8 cellular contexts compared by ENCODE assay signal in genomic region chr16:1723450-1724147, GRCh38. TPM values are rescaled to one million over a fixed set of nuclear protein-coding genes. Genes with fewer than 3 reads are reported as not detected.
DNase-seq lines count a peak whose midpoint lies in the region; ATAC-seq, FAIRE-seq and TF ChIP-seq lines count a peak whose summit lies in the region.

No MANE protein-coding gene starts in this region.

- no peaks in the 10 kb centered on the region for H3K9me3 ChIP-seq in A673 (ENCODE audit: low read depth, low read length, poor library complexity, severe bottlenecking)

- DNase-seq in A673 (ENCODE audit: low spot score) (peak; percentile 41), GM12864 (ENCODE audit: low read depth) (no peak), RCC 7860 (ENCODE audit: low spot score) (peak; percentile 12), iPS-NIHi11 (ENCODE audit: low spot score) (peak; percentile 78)
- DNase-seq in stimulated activated CD4-positive, alpha-beta T cell treated with anti-CD3 and anti-CD28 coated beads, Interleukin-4, amount 100 ng/mL, for 1 hour, result peak; percentile 31

- CTCF ChIA-PET in A673 (lab: Charles Lee), result interaction anchor here (0.5 to 1.3 kb wide), 2 partner anchors 16 to 424 kb away, joined by 4 to 17 read pairs; partner anchors contain the start of gene MAPK8IP3

- POLR2A ChIA-PET in A673 (lab: Charles Lee; ENCODE audit: low non-redundant PET), result no interaction called here

- H3K27me3 ChIP-seq in A673 (replicated peaks; ENCODE audit: insufficient read depth, low read depth, low read length, poor library complexity), result no peaks in the 10 kb centered on the region

- peak; percentile 79 for TF ChIP-seq CTCF in A673 (conservative IDR thresholded peaks at IDR 0.05; ENCODE audit: low read depth, low read length)
- TF ChIP-seq CTCF in GM12864 (IDR thresholded peaks at IDR 0.05; ENCODE audit: low read depth, low read length, missing control alignments), result peak; percentile 79

- no peak overlapping the region for H3K4me3 ChIP-seq in A673 (ENCODE audit: low read depth, low read length, poor library complexity, severe bottlenecking)
- H3K4me3 ChIP-seq in GM12864 (ENCODE audit: low read depth, low read length), result no peak overlapping the region

- no peak for ATAC-seq in HG02970 (IDR thresholded peaks at IDR 0.05; ENCODE audit: low FRiP score, unreplicated experiment)
- no peak for ATAC-seq in HG03520 (IDR thresholded peaks at IDR 0.05; ENCODE audit: unreplicated experiment)

- H3K27ac ChIP-seq in A673 (ENCODE audit: low read depth, low read length, poor library complexity, severe bottlenecking) (no peak overlapping the region), angular gyrus (ENCODE audit: low read depth, low read length) (peak overlapping the region; percentile 67)

- H3K4me1 ChIP-seq in A673 (ENCODE audit: insufficient read depth, low read length, poor library complexity, severe bottlenecking), result peaks cover 3% of the 10 kb centered on the region

- no peaks in the 10 kb centered on the region for H3K36me3 ChIP-seq in A673 (ENCODE audit: insufficient read depth, low read length, poor library complexity, severe bottlenecking)

- BruUV-seq in A673 (replicated peaks; lab: Mats Ljungman, UMichigan), result no TSS peak

- FAIRE-seq in RCC 7860 (lab: Jason Lieb, UNC), result peak; percentile 16

- intact Hi-C loops in A673 (cut with micrococcal nuclease; ENCODE audit: unreplicated experiment), result no loop called here

RNA-seq across cellular contexts. Expression of gene MAPK8IP3, which starts 17.6 kb away (rescaled TPM):
- 66.9 and 69.2 TPM in 2 replicates for total RNA-seq in A673 (2021)

RNA-seq across cellular contexts. Expression of gene JPT2, which starts 45.5 kb away (rescaled TPM):
- 197 and 200 TPM in 2 replicates for total RNA-seq in A673 (2021)

RNA-seq across cellular contexts. Expression of gene NME3, which starts 47.7 kb away (rescaled TPM):
- 35.3 and 40.8 TPM in 2 replicates for total RNA-seq in A673 (2021)

RNA-seq across cellular contexts. Expression of gene EME2, which starts 49.0 kb away (rescaled TPM):
- 19.5 and 19.9 TPM in 2 replicates for total RNA-seq in A673 (2021)

RNA-seq across cellular contexts. Expression of gene MRPS34, which starts 49.3 kb away (rescaled TPM):
- total RNA-seq in A673 (2021), result 247 and 250 TPM in 2 replicates
